14 cellular contexts compared by ENCODE assay signal in genomic region chr7:150983893-150984368, GRCh38. TPM values are rescaled to one million over a fixed set of nuclear protein-coding genes. Genes with fewer than 3 reads are reported as not detected.
A peak's percentile ranks its signal among the peaks of the same experiment; 100 is the strongest.
DNase-seq lines count a peak whose midpoint lies in the region; ATAC-seq and TF ChIP-seq lines count a peak whose summit lies in the region.
"Had no signal": no experiment of that assay in that cellular context is flagged by ENCODE, and none has a peak within 500 bp of the region (broad histone marks: within the 10 kb centered on the region; RNA-seq: fewer than 3 reads in every experiment).

No MANE protein-coding gene starts in this region.

- no peak overlapping the region for H3K14ac ChIP-seq in H9 (ENCODE audit: insufficient read depth, low read length)

- H3K27ac Mint-ChIP-seq in H9 = no peak overlapping the region
- H3K27ac Mint-ChIP-seq in immature natural killer cell = no peak overlapping the region

- no peaks in the 10 kb centered on the region for H3K79me1 ChIP-seq in H9 (ENCODE audit: insufficient read depth, low read depth, low read length, poor library complexity, severe bottlenecking)

- H3K18ac ChIP-seq in H9 (ENCODE audit: insufficient read length, low read depth, low read length) = no peak overlapping the region

- H3K4me1 Mint-ChIP-seq in H9 = peaks cover 27 to 35% of the 10 kb centered on the region in 2 experiments
- H3K4me1 Mint-ChIP-seq in immature natural killer cell = peaks cover 16 to 18% of the 10 kb centered on the region in 2 donors

- no peak overlapping the region for H3K4ac ChIP-seq in H9 (ENCODE audit: low read depth, low read length)

- no peak overlapping the region for H3K27ac ChIP-seq in H9 (ENCODE audit: insufficient read length, low read depth, low read length)
- H3K27ac ChIP-seq: right lobe of liver had no signal

- H3K27me3 Mint-ChIP-seq in H9 (ENCODE audit: low read depth) (peaks cover 82% of the 10 kb centered on the region), immature natural killer cell (ENCODE audit: low read depth in 3 of 3) (peaks cover 20 to 40% (median 29%) of the 10 kb centered on the region in 3 donors)

- no peak overlapping the region for H3K23ac ChIP-seq in H9 (ENCODE audit: insufficient read length, low read depth, low read length)

- peaks cover 3% of the 10 kb centered on the region for H3K23me2 ChIP-seq in H9 (ENCODE audit: insufficient read length, low read depth, low read length, poor library complexity, severe bottlenecking)

- DNase-seq in AG08396 (ENCODE audit: low spot score) (peak; percentile 59), H9 (peak; percentile 71), immature natural killer cell (peak; percentile 33 to 41 (median 38)), ureter (ENCODE audit: low spot score) (no peak), GM03348 (ENCODE audit: low spot score) (no peak)
- peak; percentile 32 for DNase-seq in activated CD4-positive, alpha-beta T cell treated with anti-CD3 and anti-CD28 coated beads, Interleukin-2, amount 50 U/mL, for 1 hour
- DNase-seq: activated T-cell treated with anti-CD3 and anti-CD28 coated beads for 4 hours, DMS153, NCI-H1436 treated with DMSO at 0.1 percent for 48 hours, SIG-M5 had no signal

- no peaks in the 10 kb centered on the region for H3K9me3 Mint-ChIP-seq in H9
- H3K9me3 Mint-ChIP-seq in immature natural killer cell = no peaks in the 10 kb centered on the region

- no peak overlapping the region for H2BK120ac ChIP-seq in H9 (ENCODE audit: low read depth, low read length, poor library complexity, severe bottlenecking)

- no peak overlapping the region for H3K9ac ChIP-seq in H9 (ENCODE audit: extremely low read depth, insufficient read length, low read length)

- no peaks in the 10 kb centered on the region for H3K79me2 ChIP-seq in H9 (ENCODE audit: insufficient read depth, low read length)

- no peak for TF ChIP-seq CTCF in H9 (conservative IDR thresholded peaks at IDR 0.05)

- H3K36me3 Mint-ChIP-seq in H9 (ENCODE audit: insufficient read depth in 1 of 3, low read depth in 3 of 3) (no peaks in the 10 kb centered on the region; a peak in 1 of 7 replicates), immature natural killer cell (peaks cover 0 to 7% (median under 1%) of the 10 kb centered on the region in 3 donors)

- H3K4me3 Mint-ChIP-seq in H9 (no peak overlapping the region), immature natural killer cell (no peak overlapping the region)

- no CpG with 5 or more reads among the region's 2 CpGs for WGBS in H9 (ENCODE audit: extremely low coverage, insufficient read length, low lambda C conversion rate)

- no peak overlapping the region for H4K8ac ChIP-seq in H9 (replicated peaks; ENCODE audit: insufficient read length, low read depth, low read length)

- no peak overlapping the region for H3T11ph ChIP-seq in H9 (ENCODE audit: low read length)

- no peaks in the 10 kb centered on the region for H4K20me1 ChIP-seq in H9 (ENCODE audit: control insufficient read depth, insufficient read depth, insufficient read length)

- no peak for ATAC-seq in GM19452 (IDR thresholded peaks at IDR 0.05; ENCODE audit: unreplicated experiment)
- no peak for ATAC-seq in HG03196 (IDR thresholded peaks at IDR 0.05; ENCODE audit: unreplicated experiment)

- no peak overlapping the region for H4K5ac ChIP-seq in H9 (ENCODE audit: insufficient read length, low read depth, low read length)

- H2BK12ac ChIP-seq in H9 (ENCODE audit: insufficient read length, low read depth, low read length) = no peak overlapping the region

- H3K56ac ChIP-seq in H9 (ENCODE audit: insufficient read length, low read depth, low read length) = no peak overlapping the region

- no peak overlapping the region for H2AFZ ChIP-seq in H9 (ENCODE audit: low read length)

- no peaks in the 10 kb centered on the region; the same call in 1 of the 2 replicates for H3K27me3 ChIP-seq in H9 (ENCODE audit: insufficient read depth, low read length)
- H3K27me3 ChIP-seq: right lobe of liver had no signal

- H4K91ac ChIP-seq in H9 (ENCODE audit: insufficient read length, low read depth, low read length) = no peak overlapping the region

- H3K9me3 ChIP-seq in H9 (ENCODE audit: control insufficient read depth, low read depth, low read length) = no peaks in the 10 kb centered on the region
- H3K9me3 ChIP-seq: right lobe of liver had no signal

- H2BK5ac ChIP-seq in H9 (ENCODE audit: insufficient read length, low read length) = no peak overlapping the region

- H2AK5ac ChIP-seq in H9 (ENCODE audit: insufficient read length, low read length) = no peak overlapping the region

- no peaks in the 10 kb centered on the region; the same call in none of the 2 replicates for H3K4me1 ChIP-seq in H9 (ENCODE audit: insufficient read depth, low read length)
- H3K4me1 ChIP-seq: right lobe of liver had no signal

- no peak overlapping the region for H3K4me2 ChIP-seq in H9 (ENCODE audit: insufficient read depth, insufficient read length, low read length)

- no peak overlapping the region for H2BK20ac ChIP-seq in H9 (ENCODE audit: low read depth, low read length, poor library complexity, severe bottlenecking)

- H2BK15ac ChIP-seq in H9 (ENCODE audit: low read depth, low read length) = no peak overlapping the region

RNA-seq across cellular contexts. Expression of gene KCNH2, which starts 5.8 kb away (rescaled TPM):
- 4.3 and 4.5 TPM in 2 replicates for total RNA-seq in H9 (2021)
- not detected for polyA plus RNA-seq in immature natural killer cell
- 17.7 TPM for total RNA-seq in ureter
- total RNA-seq: dermis microvascular lymphatic vessel endothelial cell had no signal

RNA-seq across cellular contexts. Expression of gene NOS3, which starts 6.9 kb away (rescaled TPM):
- total RNA-seq in H9 (2021) (4.5 and 4.7 TPM in 2 replicates), ureter (50.7 TPM)
- 1 to 10 TPM in 2 of 3 donors, under 1 TPM in 1; 0.21 to 4.9 (median 2.4) TPM for polyA plus RNA-seq in immature natural killer cell

RNA-seq across cellular contexts. Expression of gene ATG9B, which starts 40.4 kb away (rescaled TPM):
- total RNA-seq in H9 (2021) (1.5 and 2.0 TPM in 2 replicates), ureter (0.55 TPM)
- 1 to 10 TPM in 2 of 3 donors, not detected in 1; 1.9 to 5.7 TPM for polyA plus RNA-seq in immature natural killer cell

RNA-seq across cellular contexts. Expression of gene ABCB8, which starts 44.3 kb away (rescaled TPM):
- total RNA-seq in H9 (2021) (22.1 and 23.9 TPM in 2 replicates), ureter (32.4 TPM)
- polyA plus RNA-seq in immature natural killer cell = 10 to 100 TPM; 17.6 to 26.5 (median 23.3) TPM

Comparison
In these comparisons a context has a peak if more than half of its experiments do, and no peak if none do; other contexts are left out.
1. DNase-seq: peak in AG08396 (single experiment), H9 (single experiment), activated CD4-positive, alpha-beta T cell treated with anti-CD3 and anti-CD28 coated beads, Interleukin-2, amount 50 U/mL, for 1 hour (single experiment) and immature natural killer cell (3 of 3); none in ureter (single experiment) and GM03348 (single experiment).